Comparison of ENCODE assay signal across 8 cellular contexts in the genomic region with DNA sequence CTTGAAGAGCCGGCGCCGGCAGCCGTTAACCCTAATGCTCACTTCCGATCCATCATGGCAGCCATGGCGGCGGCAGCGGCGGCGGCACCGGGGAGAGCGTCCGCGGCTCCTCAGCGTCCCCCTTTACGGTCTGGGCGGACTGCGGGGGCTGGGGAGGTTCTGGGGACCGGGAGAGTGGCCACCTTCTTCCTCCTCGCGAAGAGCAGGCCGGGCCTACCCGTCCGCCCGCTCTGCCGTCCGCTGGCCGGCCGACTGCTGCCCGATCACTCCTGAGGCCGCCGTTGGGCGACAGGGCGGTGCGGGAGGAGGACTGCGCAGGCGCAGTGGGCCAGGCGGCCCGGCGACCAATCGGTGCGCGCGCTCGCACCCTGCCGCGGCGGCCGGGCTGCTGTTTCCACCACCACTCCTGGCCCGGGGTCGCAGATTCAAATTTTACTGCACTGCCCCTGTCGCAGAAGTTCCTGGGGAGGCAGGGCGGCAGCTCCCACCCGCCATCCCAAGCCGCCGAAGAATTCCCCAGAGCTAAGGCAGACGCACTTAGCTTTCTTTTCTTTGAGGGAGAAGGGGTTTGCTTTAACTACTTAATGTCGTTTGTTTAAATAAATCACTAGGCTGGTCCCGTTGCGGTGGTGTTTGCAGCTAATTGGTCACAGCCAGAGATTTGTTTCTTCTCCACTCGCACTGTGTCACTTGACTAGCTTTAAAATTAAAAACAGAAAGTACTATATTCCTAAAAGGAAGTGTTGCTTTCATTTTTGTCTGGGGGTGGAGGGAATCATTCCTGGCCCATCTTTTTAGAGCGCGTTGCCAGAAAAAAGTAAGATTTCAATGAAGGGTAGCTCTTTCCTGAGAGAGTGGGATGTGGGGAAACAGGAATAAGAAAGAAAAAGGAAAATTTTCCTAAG.
A peak's percentile ranks its signal among the peaks of the same experiment; 100 is the strongest.
DNase-seq lines count a peak whose midpoint lies in the region; ATAC-seq and TF ChIP-seq lines count a peak whose summit lies in the region.

A gene (minus strand): TSS at position 290 of the 905 bp plus-strand sequence. CDS start 452 bp downstream, outside the sequence.

- no peak for TF ChIP-seq CTCF in LNCaP clone FGC (IDR thresholded peaks at IDR 0.05; ENCODE audit: control insufficient read depth, extremely low read depth, insufficient read depth)
- TF ChIP-seq CTCF in fibroblast of pulmonary artery (IDR thresholded peaks at IDR 0.05; ENCODE audit: low read length, missing control alignments): no peak
- no peak for TF ChIP-seq CTCF in nephron (IDR thresholded peaks at IDR 0.05; ENCODE audit: unreplicated experiment in 3 of 3)

- DNase-seq in EL (peak; percentile 85), GOT3 (lab: John Stamatoyannopoulos, UW) (peak; percentile 71), LNCaP clone FGC (ENCODE audit: low read depth) (no peak), fibroblast of pulmonary artery (ENCODE audit: low read depth) (peak; percentile 89)
- DNase-seq in activated effector memory CD4-positive, alpha-beta T cell treated with Interleukin-2 at 50 U/mL for 16 hours: peak; percentile 82
- DNase-seq in stimulated activated naive CD8-positive, alpha-beta T cell treated with anti-CD3 and anti-CD28 coated beads, Interleukin-15, Interleukin-2, amounts not matched to agents 100 U/mL and 50 U/mL, for 24 hours: peak; percentile 92

- H3K36me3 Mint-ChIP-seq in nephron (ENCODE audit: low read depth): no peaks in the 10 kb centered on the region

- peak; percentile 97 for TF ChIP-seq POLR2A in Raji (IDR thresholded peaks at IDR 0.05; ENCODE audit: insufficient read depth, low read depth, low read length)

- no peaks in the 10 kb centered on the region for H3K27me3 Mint-ChIP-seq in nephron (ENCODE audit: low read depth)

- H3K4me1 Mint-ChIP-seq in nephron: peaks cover 35% of the 10 kb centered on the region

- peak; percentile 93 for ATAC-seq in stimulated activated naive CD8-positive, alpha-beta T cell treated with anti-CD3 and anti-CD28 coated beads, Interleukin-15, Interleukin-2, amounts not matched to agents 100 U/mL and 50 U/mL, for 24 hours

- peak within 1 kb of the TSS; percentile 98 to 99 (median 99) for H3K4me3 Mint-ChIP-seq in nephron

- H3K27ac Mint-ChIP-seq in nephron: peak within 1 kb of the TSS; percentile 93 to 99 (median 95)

- H3K4me3 ChIP-seq in LNCaP clone FGC (ENCODE audit: low read depth, low read length) (peak within 1 kb of the TSS; percentile 93), fibroblast of pulmonary artery (replicated peaks; ENCODE audit: low read depth, low read length) (peak within 1 kb of the TSS; percentile 92)

- no peaks in the 10 kb centered on the region for H3K9me3 Mint-ChIP-seq in nephron
